16 cellular contexts compared by ENCODE assay signal in the genomic region with DNA sequence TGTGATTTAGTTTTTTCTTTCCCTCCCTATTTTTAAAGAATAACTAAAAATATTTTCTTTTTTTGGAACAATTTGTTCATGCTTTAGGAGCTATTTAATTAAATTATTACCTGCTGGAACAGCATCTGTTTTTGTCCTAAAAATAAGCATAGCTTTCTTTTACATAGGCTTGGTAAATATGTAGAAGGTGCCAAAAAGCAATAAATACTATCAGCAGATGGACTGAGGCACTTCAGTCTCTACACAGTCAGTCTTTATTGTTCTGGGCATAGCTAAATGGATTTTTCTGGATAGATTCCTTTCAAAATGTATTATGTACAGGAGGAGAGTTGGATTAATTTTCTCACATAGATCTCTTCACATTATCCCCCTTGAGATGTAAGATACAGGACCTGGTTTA.
"Had no signal": no experiment of that assay in that cellular context is flagged by ENCODE, and none has a peak within 500 bp of the region (broad histone marks: within the 10 kb centered on the region; RNA-seq: fewer than 3 reads in every experiment).

No MANE protein-coding gene starts in this region.

- ATAC-seq: activated CD8-positive, alpha-beta memory T cell treated with anti-CD3 and anti-CD28 coated beads, Interleukin-2, amount 10 ng/mL, durations not matched to agents 7 days and 5 days; activated naive CD4-positive, alpha-beta T cell treated with anti-CD3 and anti-CD28 coated beads, Interleukin-2, amount 50 U/mL, for 72 hours; body of pancreas; effector memory CD8-positive, alpha-beta T cell; left cardiac atrium; stimulated activated effector memory CD8-positive, alpha-beta T cell treated with anti-CD3 and anti-CD28 coated beads, Interleukin-12 subunit alpha, Interleukin-12 subunit beta, amount 100 ng/mL, for 72 hours had no signal

- H3K36me3 Mint-ChIP-seq: activated CD8-positive, alpha-beta memory T cell treated with anti-CD3 and anti-CD28 coated beads, Interleukin-2, amount 10 ng/mL, durations not matched to agents 7 days and 5 days; activated naive CD4-positive, alpha-beta T cell treated with anti-CD3 and anti-CD28 coated beads, Interleukin-2, amount 50 U/mL, for 72 hours; stimulated activated effector memory CD8-positive, alpha-beta T cell treated with anti-CD3 and anti-CD28 coated beads, Interleukin-12 subunit alpha, Interleukin-12 subunit beta, amount 100 ng/mL, for 72 hours had no signal

- H3K27me3 ChIP-seq: body of pancreas, neutrophil, right atrium auricular region, thyroid gland had no signal

- H3K27me3 Mint-ChIP-seq: activated CD8-positive, alpha-beta memory T cell treated with anti-CD3 and anti-CD28 coated beads, Interleukin-2, amount 10 ng/mL, durations not matched to agents 7 days and 5 days; activated T-cell treated with anti-CD3 and anti-CD28 coated beads, Interleukin-2, amount 50 U/mL, for 24 hours; dendritic cell treated with granulocyte-macrophage colony-stimulating factor and Interleukin-4, amounts not matched to agents 40 ng/mL and 50 ng/mL, for 4 days; effector memory CD8-positive, alpha-beta T cell had no signal

- H3K27ac ChIP-seq: body of pancreas, neutrophil, right atrium auricular region, thyroid gland had no signal

- H3K27ac Mint-ChIP-seq: activated CD8-positive, alpha-beta memory T cell treated with anti-CD3 and anti-CD28 coated beads, Interleukin-2, amount 10 ng/mL, durations not matched to agents 7 days and 5 days; activated naive CD4-positive, alpha-beta T cell treated with anti-CD3 and anti-CD28 coated beads, Interleukin-2, amount 50 U/mL, for 72 hours; activated T-cell treated with anti-CD3 and anti-CD28 coated beads, Interleukin-2, amount 50 U/mL, for 24 hours; dendritic cell treated with granulocyte-macrophage colony-stimulating factor and Interleukin-4, amounts not matched to agents 40 ng/mL and 50 ng/mL, for 4 days; effector memory CD8-positive, alpha-beta T cell; stimulated activated effector memory CD8-positive, alpha-beta T cell treated with anti-CD3 and anti-CD28 coated beads, Interleukin-12 subunit alpha, Interleukin-12 subunit beta, amount 100 ng/mL, for 72 hours had no signal

- H3K9me3 Mint-ChIP-seq: effector memory CD8-positive, alpha-beta T cell had no signal

- DNase-seq: activated CD4-positive, alpha-beta T cell treated with anti-CD3 and anti-CD28 coated beads, Interleukin-2, amount 50 U/mL, for 4 hours; activated CD8-positive, alpha-beta memory T cell treated with anti-CD3 and anti-CD28 coated beads, Interleukin-2, amount 10 ng/mL, durations not matched to agents 7 days and 5 days; activated effector memory CD4-positive, alpha-beta T cell treated with Interleukin-2 at 50 U/mL for 16 hours; activated T-cell treated with anti-CD3 and anti-CD28 coated beads, Interleukin-2, amount 50 U/mL, for 24 hours; amniotic stem cell; body of pancreas; central memory CD4-positive, alpha-beta T cell; effector memory CD8-positive, alpha-beta T cell; left cardiac atrium; midbrain; thyroid gland had no signal

- H3K9me3 ChIP-seq: body of pancreas, neutrophil, right atrium auricular region, thyroid gland had no signal

- H3K4me1 Mint-ChIP-seq: activated CD8-positive, alpha-beta memory T cell treated with anti-CD3 and anti-CD28 coated beads, Interleukin-2, amount 10 ng/mL, durations not matched to agents 7 days and 5 days; stimulated activated effector memory CD8-positive, alpha-beta T cell treated with anti-CD3 and anti-CD28 coated beads, Interleukin-12 subunit alpha, Interleukin-12 subunit beta, amount 100 ng/mL, for 72 hours had no signal

- H3K4me3 Mint-ChIP-seq: activated CD8-positive, alpha-beta memory T cell treated with anti-CD3 and anti-CD28 coated beads, Interleukin-2, amount 10 ng/mL, durations not matched to agents 7 days and 5 days; activated T-cell treated with anti-CD3 and anti-CD28 coated beads, Interleukin-2, amount 50 U/mL, for 24 hours; dendritic cell treated with granulocyte-macrophage colony-stimulating factor and Interleukin-4, amounts not matched to agents 40 ng/mL and 50 ng/mL, for 4 days; effector memory CD8-positive, alpha-beta T cell; stimulated activated effector memory CD8-positive, alpha-beta T cell treated with anti-CD3 and anti-CD28 coated beads, Interleukin-12 subunit alpha, Interleukin-12 subunit beta, amount 100 ng/mL, for 72 hours had no signal
